8 cellular contexts compared by ENCODE assay signal in genomic region chr15:74616996-74617395, GRCh38. TPM values are rescaled to one million over a fixed set of nuclear protein-coding genes. Genes with fewer than 3 reads are reported as not detected.
DNase-seq lines count a peak whose midpoint lies in the region; ATAC-seq, FAIRE-seq and TF ChIP-seq lines count a peak whose summit lies in the region.

No MANE protein-coding gene starts in this region.

- H3K4me3 ChIP-seq in Caco-2 (ENCODE audit: low read depth, low read length) (peak overlapping the region; percentile 94), Panc1 (ENCODE audit: low read depth in 2 of 2, low read length in 2 of 2) (peak overlapping the region; percentile 90 to 100), pancreas (peak overlapping the region in 3 of 4 donors; percentile 84 to 98 (median 91))

- POLR2A ChIA-PET in Caco-2 (lab: Charles Lee) = interaction anchor here (0.6 to 0.7 kb wide), 2 partner anchors 76 to 160 kb away, joined by 3 read pairs; no protein-coding TSS in a partner anchor
- POLR2A ChIA-PET in Panc1 (lab: Charles Lee) = no interaction called here

- H3K27me3 Mint-ChIP-seq in Caco-2 (ENCODE audit: insufficient read depth, unreplicated experiment) (no peaks in the 10 kb centered on the region), endothelial cell (ENCODE audit: unreplicated experiment) (peaks cover 34% of the 10 kb centered on the region)

- H3K4me1 ChIP-seq in Caco-2 (peaks cover 9% of the 10 kb centered on the region; the same call in 1 of the 2 replicates), Panc1 (ENCODE audit: control insufficient read depth, insufficient read depth, low read length) (peaks cover 21% of the 10 kb centered on the region), pancreas (peaks cover 12 to 15% (median 13%) of the 10 kb centered on the region in 3 donors)

- H3K27me3 ChIP-seq in Caco-2 (replicated peaks; ENCODE audit: control insufficient read depth, insufficient read depth, low read length) = no peaks in the 10 kb centered on the region
- no peaks in the 10 kb centered on the region for H3K27me3 ChIP-seq in Panc1 (ENCODE audit: control insufficient read depth, insufficient read depth, low read length)
- no peaks in the 10 kb centered on the region for H3K27me3 ChIP-seq in pancreas

- H3K36me3 ChIP-seq in Caco-2 (ENCODE audit: control insufficient read depth, insufficient read depth, low read length) = 0 out of 2 replicates have a peak, but pooled peaks cover 2% of the 10 kb centered on the region
- H3K36me3 ChIP-seq in Panc1 (ENCODE audit: control insufficient read depth, insufficient read depth, low read length) = peaks cover 9% of the 10 kb centered on the region; the same call in 1 of the 2 replicates
- H3K36me3 ChIP-seq in pancreas = peaks cover 5 to 19% (median 9%) of the 10 kb centered on the region in 3 donors

- in situ Hi-C loops in Panc1 (cut with HindIII; ENCODE audit: low pct_unique_long_range_greater_than_20kb, low sequenced_read_pairs) = no loop called here

- H3K27ac Mint-ChIP-seq in Caco-2 (ENCODE audit: unreplicated experiment) = peak overlapping the region; percentile 82
- H3K27ac Mint-ChIP-seq in endothelial cell (ENCODE audit: unreplicated experiment) = peak overlapping the region; percentile 89

- TF ChIP-seq CTCF in Caco-2 (IDR thresholded peaks at IDR 0.05; ENCODE audit: insufficient read depth in 1 of 2, low read depth in 1 of 2, low read length in 1 of 2, severe bottlenecking in 1 of 2, unreplicated experiment in 1 of 2) (no peak), Panc1 (IDR thresholded peaks at IDR 0.05) (no peak), endothelial cell (IDR thresholded peaks at IDR 0.05; ENCODE audit: unreplicated experiment) (no peak), pancreas (IDR thresholded peaks at IDR 0.05) (no peak)

- BruUV-seq in Caco-2 (replicated peaks; lab: Mats Ljungman, UMichigan) = TSS peak; percentile 45
- no TSS peak for BruUV-seq in Panc1 (replicated peaks; lab: Mats Ljungman, UMichigan)

- H3K36me3 Mint-ChIP-seq in Caco-2 (ENCODE audit: insufficient read depth, unreplicated experiment) (peaks cover 44% of the 10 kb centered on the region), endothelial cell (ENCODE audit: low read depth, unreplicated experiment) (peaks cover 32% of the 10 kb centered on the region)

- no peaks in the 10 kb centered on the region for H3K9me3 ChIP-seq in Caco-2
- H3K9me3 ChIP-seq in Panc1 (ENCODE audit: control insufficient read depth, insufficient read depth, low read depth, low read length) = no peaks in the 10 kb centered on the region
- H3K9me3 ChIP-seq in pancreas = no peaks in the 10 kb centered on the region

- H3K4me1 Mint-ChIP-seq in Caco-2 (ENCODE audit: low read depth, unreplicated experiment) = no peaks in the 10 kb centered on the region
- peaks cover 33% of the 10 kb centered on the region for H3K4me1 Mint-ChIP-seq in endothelial cell (ENCODE audit: unreplicated experiment)

- CTCF ChIA-PET in Caco-2 (lab: Charles Lee) = interaction anchor here (1.0 to 1.4 kb wide), 4 partner anchors 10 to 452 kb away, joined by 3 to 7 read pairs (median 4); no protein-coding TSS in a partner anchor
- CTCF ChIA-PET in Panc1 (lab: Charles Lee) = no interaction called here

- H3K9me3 Mint-ChIP-seq in Caco-2 (ENCODE audit: unreplicated experiment) (no peaks in the 10 kb centered on the region), endothelial cell (ENCODE audit: unreplicated experiment) (no peaks in the 10 kb centered on the region)

- intact Hi-C loops in Caco-2 (cut with micrococcal nuclease; ENCODE audit: unreplicated experiment) (loop anchor here (5.0 kb wide), 1 partner anchor 245 kb away; no protein-coding TSS in a partner anchor), Panc1 (cut with micrococcal nuclease; ENCODE audit: unreplicated experiment) (loop anchor here (5.0 kb wide), 1 partner anchor 245 kb away; no protein-coding TSS in a partner anchor), pancreas (cut with DNase I) (loop anchor here in 2 of 3 donors (10.0 kb wide), 2 partner anchors 72 to 242 kb away; partner anchors contain the start of gene ARID3B (in 1 of the 2))

- H3K27ac ChIP-seq in Panc1 (ENCODE audit: low read length) (peak overlapping the region; percentile 96; the same call in 1 of the 2 replicates), pancreas (peak overlapping the region in 2 of 4 donors; percentile 98 to 99)

- FAIRE-seq in pancreas (lab: Jason Lieb, UNC) = no peak

- H3K4me3 Mint-ChIP-seq in Caco-2 (ENCODE audit: unreplicated experiment) (peak overlapping the region; percentile 86), endothelial cell (ENCODE audit: unreplicated experiment) (peak overlapping the region; percentile 93)

- no peak for ATAC-seq in Panc1
- ATAC-seq in pancreas = no peak

- no peak for DNase-seq in Caco-2
- DNase-seq in Panc1 (ENCODE audit: low read depth, low spot score) = no peak
- no peak for DNase-seq in endothelial cell (ENCODE audit: low spot score)
- no peak for DNase-seq in pancreas
- DNase-seq in stimulated activated CD4-positive, alpha-beta T cell treated with anti-CD3 and anti-CD28 coated beads, Interleukin-2, amount 100 ng/mL, for 24 hours = no peak
- no peak for DNase-seq in NCI-H510A (lab: John Stamatoyannopoulos, UW)
- no peak for DNase-seq in AG20443 (ENCODE audit: low spot score)
- no peak for DNase-seq in NCI-H1417 treated with DMSO at 0.1 percent for 48 hours (lab: John Stamatoyannopoulos, UW)

RNA-seq across cellular contexts. Expression of gene CLK3, which starts 1.4 kb away (rescaled TPM):
- total RNA-seq in Caco-2 (2022) (49.4 and 54.5 TPM in 2 replicates), Panc1 (2021; ENCODE audit: unreplicated experiment) (69.8 TPM), endothelial cell (ENCODE audit: unreplicated experiment) (81.7 TPM), pancreas (10 to 100 TPM; 23.1 to 42.2 (median 28.7) TPM)
- polyA plus RNA-seq in Panc1 (2012; ENCODE audit: insufficient read length) = 77.9 TPM
- polyA plus RNA-seq in pancreas = 10 to 100 TPM; 63.1 to 89.9 TPM
